8 cellular contexts compared by ENCODE assay signal in genomic region chr1:110548381-110548780, GRCh38. TPM values are rescaled to one million over a fixed set of nuclear protein-coding genes. Genes with fewer than 3 reads are reported as not detected.
DNase-seq lines count a peak whose midpoint lies in the region; ATAC-seq and TF ChIP-seq lines count a peak whose summit lies in the region.

No MANE protein-coding gene starts in this region.

- peak; percentile 70 for DNase-seq in HEK293T (ENCODE audit: extremely low spot score)
- peak; percentile 31 for DNase-seq in SK-N-DZ (ENCODE audit: low spot score)
- DNase-seq in left colon = no peak
- DNase-seq in ecto neural progenitor cell (ENCODE audit: low spot score) = no peak

- no peak overlapping the region for H3K27ac ChIP-seq in C4-2B

- peak; percentile 76 for TF ChIP-seq CTCF in C4-2B (conservative IDR thresholded peaks at IDR 0.05)

- POLR2A ChIA-PET in HEK293T (lab: Yijun Ruan, JAX) = no interaction called here

- ATAC-seq in left colon = peak; percentile 42
- ATAC-seq in GM19467 (IDR thresholded peaks at IDR 0.05; ENCODE audit: unreplicated experiment) = no peak
- no peak for ATAC-seq in GM19397 (IDR thresholded peaks at IDR 0.05; ENCODE audit: unreplicated experiment)
- ATAC-seq in GM21515 (IDR thresholded peaks at IDR 0.05; ENCODE audit: unreplicated experiment) = no peak

- intact Hi-C loops in left colon (cut with DNase I, micrococcal nuclease) = loop anchor here in 1 of 2 donors (10.0 kb wide), 1 partner anchor 236 kb away; no protein-coding TSS in a partner anchor

- CTCF ChIA-PET in HEK293T (lab: Yijun Ruan, JAX) = no interaction called here

TF ChIP-seq in HEK293T, 16 proteins besides CTCF, POLR2A, EP300 and RAD21:
- TF ChIP-seq SP1 (IDR thresholded peaks at IDR 0.05) = no peak
- no peak for TF ChIP-seq ZNF384 (IDR thresholded peaks at IDR 0.05)
- TF ChIP-seq SUZ12 (IDR thresholded peaks at IDR 0.05) = no peak
- TF ChIP-seq HDGF (IDR thresholded peaks at IDR 0.05; ENCODE audit: borderline replicate concordance) = no peak
- TF ChIP-seq CTBP1 (IDR thresholded peaks at IDR 0.05; ENCODE audit: borderline replicate concordance) = no peak
- TF ChIP-seq TARDBP (IDR thresholded peaks at IDR 0.05) = no peak
- no peak for TF ChIP-seq L3MBTL2 (conservative IDR thresholded peaks at IDR 0.05)
- TF ChIP-seq LEF1 (IDR thresholded peaks at IDR 0.05; ENCODE audit: borderline replicate concordance) = no peak
- no peak for TF ChIP-seq ELF4 (IDR thresholded peaks at IDR 0.05)
- TF ChIP-seq FOXA1 (IDR thresholded peaks at IDR 0.05) = no peak
- no peak for TF ChIP-seq ARNT (IDR thresholded peaks at IDR 0.05)
- no peak for TF ChIP-seq FOXK2 (IDR thresholded peaks at IDR 0.05)
- TF ChIP-seq PKNOX1 (IDR thresholded peaks at IDR 0.05) = no peak
- no peak for TF ChIP-seq FOXM1 (IDR thresholded peaks at IDR 0.05; ENCODE audit: borderline replicate concordance)

RNA-seq across cellular contexts. Expression of gene KCNA10, which starts 29.4 kb away (rescaled TPM):
- not detected in 2 replicates for polyA plus RNA-seq in SK-N-DZ (2014; cell fraction: cytosol; rRNA removed)
- not detected in 2 replicates for polyA plus RNA-seq in SK-N-DZ (2014; cell fraction: nucleus; rRNA removed)
- not detected for total RNA-seq in left colon

RNA-seq across cellular contexts. Expression of gene KCNA2, which starts 57.8 kb away (rescaled TPM):
- not detected in 2 replicates for polyA plus RNA-seq in SK-N-DZ (2014; cell fraction: cytosol; rRNA removed)
- 0.12 TPM in 1 of 2 replicates, not detected in the other for polyA plus RNA-seq in SK-N-DZ (2014; cell fraction: nucleus; rRNA removed)
- 1 to 10 TPM in 1 of 2 donors, under 1 TPM in 1; 0.27 to 1.0 TPM for total RNA-seq in left colon

Comparison
In these comparisons a context has a peak if more than half of its experiments do, and no peak if none do; other contexts are left out.
1. DNase-seq: peak in HEK293T (single experiment) and SK-N-DZ (single experiment); none in left colon (0 of 2) and ecto neural progenitor cell (single experiment).